ENCODE assay signal across 2 cellular contexts in the genomic region with DNA sequence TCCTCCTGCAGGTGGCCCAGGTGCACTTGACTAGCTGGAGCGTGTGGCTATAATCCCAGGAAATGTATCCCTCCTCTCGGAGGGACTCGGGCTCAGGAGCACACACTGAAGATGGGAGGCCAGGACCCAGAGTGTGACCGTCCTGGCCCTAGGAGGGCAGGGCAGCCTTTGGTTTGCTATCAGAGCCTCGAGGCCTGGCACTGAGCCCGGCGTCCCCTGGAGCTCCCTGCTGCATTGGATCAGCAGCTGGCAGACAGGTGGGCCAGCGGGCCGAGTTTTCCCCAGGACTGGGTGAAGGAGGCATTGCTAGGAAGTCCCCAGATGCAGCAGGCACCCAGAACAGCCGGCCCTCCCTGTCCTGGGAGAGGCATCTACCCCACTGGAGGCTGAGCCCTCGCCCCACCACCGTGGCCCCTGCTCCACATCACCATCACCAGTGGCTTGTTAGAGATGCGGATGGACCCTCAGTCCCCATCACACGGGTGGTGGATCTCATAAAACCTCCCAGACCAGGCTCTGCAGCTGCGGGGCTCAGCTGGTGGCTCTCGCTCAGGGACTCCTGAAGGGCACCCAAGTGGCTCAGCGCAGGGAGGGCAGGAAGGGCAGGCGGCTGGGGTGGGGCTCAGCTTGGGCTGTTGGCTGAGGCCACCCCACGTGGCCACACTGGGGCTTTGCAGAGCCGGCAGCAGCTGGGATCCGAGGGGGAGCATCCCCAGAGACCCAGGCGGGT.
TF ChIP-seq lines count a peak whose summit lies in the region.

No MANE protein-coding gene starts in this region.

TF ChIP-seq in IMR-90, 13 proteins besides CTCF, POLR2A, EP300 and RAD21 (continued from another document):
- no peak for TF ChIP-seq NFE2L2 (IDR thresholded peaks at IDR 0.05; ENCODE audit: low read depth, low read length)

TF ChIP-seq in WTC11, 78 proteins besides CTCF, POLR2A, EP300 and RAD21 (continued from another document):
- TF ChIP-seq SP1 (CRISPR knock-in tag; conservative IDR thresholded peaks at IDR 0.05) (no peak), NFE2L1 (CRISPR knock-in tag; IDR thresholded peaks at IDR 0.05) (no peak), NR3C1 (CRISPR knock-in tag; conservative IDR thresholded peaks at IDR 0.05; ENCODE audit: low read depth) (no peak), ZNF396 (CRISPR knock-in tag; IDR thresholded peaks at IDR 0.05; ENCODE audit: borderline replicate concordance) (no peak), MXD4 (CRISPR knock-in tag; IDR thresholded peaks at IDR 0.05; ENCODE audit: borderline replicate concordance) (no peak), SOX15 (CRISPR knock-in tag; IDR thresholded peaks at IDR 0.05) (no peak), MYBL2 (CRISPR knock-in tag; IDR thresholded peaks at IDR 0.05) (no peak), GRHL2 (CRISPR knock-in tag; IDR thresholded peaks at IDR 0.05; ENCODE audit: insufficient replicate concordance, severe bottlenecking) (no peak), CREB1 (CRISPR knock-in tag; IDR thresholded peaks at IDR 0.05) (no peak)
- TF ChIP-seq, protein P1, sequence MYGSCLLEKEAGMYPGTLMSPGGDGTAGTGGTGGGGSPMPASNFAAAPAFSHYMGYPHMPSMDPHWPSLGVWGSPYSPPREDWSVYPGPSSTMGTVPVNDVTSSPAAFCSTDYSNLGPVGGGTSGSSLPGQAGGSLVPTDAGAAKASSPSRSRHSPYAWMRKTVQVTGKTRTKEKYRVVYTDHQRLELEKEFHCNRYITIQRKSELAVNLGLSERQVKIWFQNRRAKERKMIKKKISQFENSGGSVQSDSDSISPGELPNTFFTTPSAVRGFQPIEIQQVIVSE (CRISPR knock-in tag; IDR thresholded peaks at IDR 0.05; ENCODE audit: borderline replicate concordance), result no peak
- TF ChIP-seq, protein P2, sequence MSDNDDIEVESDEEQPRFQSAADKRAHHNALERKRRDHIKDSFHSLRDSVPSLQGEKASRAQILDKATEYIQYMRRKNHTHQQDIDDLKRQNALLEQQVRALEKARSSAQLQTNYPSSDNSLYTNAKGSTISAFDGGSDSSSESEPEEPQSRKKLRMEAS (CRISPR knock-in tag; IDR thresholded peaks at IDR 0.05), result no peak
- TF ChIP-seq, protein P3, sequence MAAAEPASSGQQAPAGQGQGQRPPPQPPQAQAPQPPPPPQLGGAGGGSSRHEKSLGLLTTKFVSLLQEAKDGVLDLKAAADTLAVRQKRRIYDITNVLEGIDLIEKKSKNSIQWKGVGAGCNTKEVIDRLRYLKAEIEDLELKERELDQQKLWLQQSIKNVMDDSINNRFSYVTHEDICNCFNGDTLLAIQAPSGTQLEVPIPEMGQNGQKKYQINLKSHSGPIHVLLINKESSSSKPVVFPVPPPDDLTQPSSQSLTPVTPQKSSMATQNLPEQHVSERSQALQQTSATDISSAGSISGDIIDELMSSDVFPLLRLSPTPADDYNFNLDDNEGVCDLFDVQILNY (CRISPR knock-in tag; IDR thresholded peaks at IDR 0.05), result no peak
- TF ChIP-seq, protein P4, sequence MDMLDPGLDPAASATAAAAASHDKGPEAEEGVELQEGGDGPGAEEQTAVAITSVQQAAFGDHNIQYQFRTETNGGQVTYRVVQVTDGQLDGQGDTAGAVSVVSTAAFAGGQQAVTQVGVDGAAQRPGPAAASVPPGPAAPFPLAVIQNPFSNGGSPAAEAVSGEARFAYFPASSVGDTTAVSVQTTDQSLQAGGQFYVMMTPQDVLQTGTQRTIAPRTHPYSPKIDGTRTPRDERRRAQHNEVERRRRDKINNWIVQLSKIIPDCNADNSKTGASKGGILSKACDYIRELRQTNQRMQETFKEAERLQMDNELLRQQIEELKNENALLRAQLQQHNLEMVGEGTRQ (CRISPR knock-in tag; IDR thresholded peaks at IDR 0.05), result no peak
